13 cellular contexts compared by ENCODE assay signal in genomic region chr7:77811895-77812685, GRCh38. TPM values are rescaled to one million over a fixed set of nuclear protein-coding genes. Genes with fewer than 3 reads are reported as not detected.
A peak's percentile ranks its signal among the peaks of the same experiment; 100 is the strongest.
DNase-seq lines count a peak whose midpoint lies in the region; ATAC-seq, FAIRE-seq and TF ChIP-seq lines count a peak whose summit lies in the region.
"Had no signal": no experiment of that assay in that cellular context is flagged by ENCODE, and none has a peak within 500 bp of the region (broad histone marks: within the 10 kb centered on the region; RNA-seq: fewer than 3 reads in every experiment).

No MANE protein-coding gene starts in this region.

- ATAC-seq in right cardiac atrium, result no peak
- ATAC-seq: GM12878 had no signal

- H2BK15ac ChIP-seq in mesendoderm (replicated peaks; ENCODE audit: low read depth), result no peak overlapping the region

- peaks cover 2% of the 10 kb centered on the region for H3K79me1 ChIP-seq in mesendoderm (ENCODE audit: low read length)

- no peak overlapping the region for H3K56ac ChIP-seq in mesendoderm (ENCODE audit: low read length)

- H3K4ac ChIP-seq in mesendoderm (ENCODE audit: low read depth, low read length), result no peak overlapping the region

- no peak overlapping the region for H2BK5ac ChIP-seq in mesendoderm (ENCODE audit: low read length)

- no peak overlapping the region for H2AK5ac ChIP-seq in mesendoderm (ENCODE audit: low read length)

- H3K27ac ChIP-seq in mesendoderm (ENCODE audit: low read depth, low read length) (no peak overlapping the region), right cardiac atrium (ENCODE audit: low read length) (no peak overlapping the region)
- H3K27ac ChIP-seq: prostate gland had no signal

- TF ChIP-seq RAD21 in Ishikawa (IDR thresholded peaks at IDR 0.05; ENCODE audit: low read depth), result no peak

- TF ChIP-seq EP300 in Ishikawa (IDR thresholded peaks at IDR 0.05; ENCODE audit: borderline replicate concordance), result no peak

- H3K4me2 ChIP-seq in mesendoderm (ENCODE audit: low read length), result no peak overlapping the region

- H3K27me3 ChIP-seq in bronchial epithelial cell (ENCODE audit: control insufficient read depth, insufficient read depth, low read length) (no peaks in the 10 kb centered on the region), mesendoderm (ENCODE audit: insufficient read depth, low read length, poor library complexity) (no peaks in the 10 kb centered on the region), right cardiac atrium (ENCODE audit: control insufficient read depth, insufficient read depth) (no peaks in the 10 kb centered on the region)

- no peak for TF ChIP-seq POLR2A in lower leg skin (IDR thresholded peaks at IDR 0.05)

- H3K9ac ChIP-seq in mesendoderm (ENCODE audit: low read length), result no peak overlapping the region

- H3K36me3 ChIP-seq in bronchial epithelial cell (ENCODE audit: control insufficient read depth, insufficient read depth, low read length), result no peaks in the 10 kb centered on the region
- no peaks in the 10 kb centered on the region for H3K36me3 ChIP-seq in mesendoderm (ENCODE audit: control insufficient read depth, insufficient read depth, low read length)
- H3K36me3 ChIP-seq: prostate gland had no signal

- H3K9me3 ChIP-seq in right cardiac atrium (ENCODE audit: control insufficient read depth, low read length), result no peaks in the 10 kb centered on the region
- H3K9me3 ChIP-seq: prostate gland had no signal

- FAIRE-seq in bronchial epithelial cell (lab: Jason Lieb, UNC), result no peak
- FAIRE-seq: GM12878 had no signal

- H3K4me1 ChIP-seq in mesendoderm (ENCODE audit: control insufficient read depth, low read depth, low read length), result no peaks in the 10 kb centered on the region
- no peaks in the 10 kb centered on the region for H3K4me1 ChIP-seq in right cardiac atrium (ENCODE audit: control insufficient read depth, insufficient read depth, low read length)
- H3K4me1 ChIP-seq: prostate gland had no signal

- H2BK120ac ChIP-seq in mesendoderm (ENCODE audit: low read depth, low read length), result no peak overlapping the region

- no peaks in the 10 kb centered on the region for H3K79me2 ChIP-seq in mesendoderm (ENCODE audit: control insufficient read depth, insufficient read depth, low read length)

- no peak overlapping the region for H4K5ac ChIP-seq in mesendoderm (ENCODE audit: low read length)

- intact Hi-C loops in right cardiac atrium (cut with DNase I), result no loop called here
- intact Hi-C loops in lower leg skin (cut with DNase I; ENCODE audit: low total_unique reads), result no loop called here

- no peak overlapping the region for H3K18ac ChIP-seq in mesendoderm (ENCODE audit: low read length)

- H4K8ac ChIP-seq in mesendoderm (ENCODE audit: low read depth, low read length), result no peak overlapping the region

- DNase-seq in AG10803 (ENCODE audit: low read depth) (peak; percentile 75), bronchial epithelial cell (ENCODE audit: low read depth) (peak; percentile 82), mesendoderm (peak; percentile 68), NOMO-1 (lab: John Stamatoyannopoulos, UW; ENCODE audit: unreplicated experiment in 2 of 2) (no peak), right cardiac atrium (no peak), lower leg skin (ENCODE audit: low spot score in 2 of 2) (no peak), epidermal melanocyte (ENCODE audit: insufficient read length, low spot score) (no peak)
- DNase-seq: activated CD4-positive, alpha-beta T cell treated with anti-CD3 and anti-CD28 coated beads, Interleukin-2, amount 10 ng/mL, durations not matched to agents 24 days and 14 days; activated naive CD4-positive, alpha-beta T cell treated with anti-CD3 and anti-CD28 coated beads, Interleukin-2, amount 50 U/mL, for 16 hours; endodermal cell had no signal

- no peak overlapping the region for H3K23ac ChIP-seq in mesendoderm (ENCODE audit: low read length)

- H3K4me3 ChIP-seq in AG10803 (ENCODE audit: low read length) (no peak overlapping the region), bronchial epithelial cell (ENCODE audit: low read depth, low read length) (no peak overlapping the region), mesendoderm (ENCODE audit: low read length) (no peak overlapping the region), right cardiac atrium (ENCODE audit: low read length) (no peak overlapping the region), lower leg skin (ENCODE audit: low read depth, poor library complexity, severe bottlenecking) (no peak overlapping the region)
- H3K4me3 ChIP-seq: GM12878, prostate gland had no signal

- no CpG with 5 or more reads among the region's 1 CpG for WGBS in mesendoderm (ENCODE audit: extremely low coverage, insufficient coverage, low lambda C conversion rate)
- 100% methylated on average over 1 of the region's 1 CpG for WGBS in right cardiac atrium
- WGBS in lower leg skin, 2 donors, result 87 to 96% methylated on average over 1 of the region's 1 CpG

- TF ChIP-seq CTCF in AG10803 (conservative IDR thresholded peaks at IDR 0.05; ENCODE audit: low read length) (no peak), bronchial epithelial cell (IDR thresholded peaks at IDR 0.05; ENCODE audit: insufficient read depth, low read length, severe bottlenecking) (no peak), lower leg skin (IDR thresholded peaks at IDR 0.05) (no peak)

TF ChIP-seq in Ishikawa, 13 proteins besides CTCF, POLR2A, EP300 and RAD21:
- TF ChIP-seq TEAD4 (IDR thresholded peaks at IDR 0.05), result peak; percentile 56; the same call in 1 of the 2 replicates
- TF ChIP-seq NFIC (IDR thresholded peaks at IDR 0.05), result no peak
TF ChIP-seq in Ishikawa: peak in this region for 1.

RNA-seq across cellular contexts. Expression of gene PHTF2, which starts 13.5 kb away (rescaled TPM):
- 4.2 and 5.5 TPM in 2 replicates for total RNA-seq in bronchial epithelial cell
- polyA plus RNA-seq in mesendoderm (2013, experiment 1 of 2), result 12.3 TPM
- 12.5 TPM for polyA plus RNA-seq in mesendoderm (2013, experiment 2 of 2)
- 10 to 100 TPM; 17.9 to 20.3 (median 18.3) TPM for total RNA-seq in right cardiac atrium
- polyA plus RNA-seq in right cardiac atrium, result 8.4 TPM
- 10 to 100 TPM in 2 of 4 donors, 1 to 10 TPM in 2; 6.9 to 11.9 (median 9.8) TPM for total RNA-seq in lower leg skin

RNA-seq across cellular contexts. Expression of gene TMEM60, which starts 13.9 kb away (rescaled TPM):
- total RNA-seq in bronchial epithelial cell (7.4 and 12.2 TPM in 2 replicates), right cardiac atrium (1 to 10 TPM; 7.9 to 9.8 (median 9.1) TPM), lower leg skin (10 to 100 TPM; 10.9 to 14.0 (median 11.7) TPM)
- polyA plus RNA-seq in mesendoderm (2013, experiment 1 of 2), result 13.0 TPM
- 11.6 TPM for polyA plus RNA-seq in mesendoderm (2013, experiment 2 of 2)
- 16.3 TPM for polyA plus RNA-seq in right cardiac atrium

Comparison
In these comparisons a context has a peak if more than half of its experiments do, and no peak if none do; other contexts are left out.
1. DNase-seq: peak in AG10803 (single experiment), bronchial epithelial cell (single experiment) and mesendoderm (single experiment); none in NOMO-1 (0 of 2), right cardiac atrium (0 of 3), lower leg skin (0 of 2) and epidermal melanocyte (single experiment).